10 cellular contexts compared by ENCODE assay signal in genomic region chr1:150259217-150259616, GRCh38. TPM values are rescaled to one million over a fixed set of nuclear protein-coding genes. Genes with fewer than 3 reads are reported as not detected.
DNase-seq lines count a peak whose midpoint lies in the region; FAIRE-seq and TF ChIP-seq lines count a peak whose summit lies in the region.
"Had no signal": no experiment of that assay in that cellular context is flagged by ENCODE, and none has a peak within 500 bp of the region (broad histone marks: within the 10 kb centered on the region; RNA-seq: fewer than 3 reads in every experiment).

No MANE protein-coding gene starts in this region.

- H3K36me3 Mint-ChIP-seq in H9 (ENCODE audit: insufficient read depth in 1 of 3, low read depth in 3 of 3), result peaks cover 18 to 35% (median 30%) of the 10 kb centered on the region in 3 experiments
- H3K36me3 Mint-ChIP-seq in neural crest cell (ENCODE audit: low read depth), result no peaks in the 10 kb centered on the region
- no peaks in the 10 kb centered on the region for H3K36me3 Mint-ChIP-seq in activated naive CD8-positive, alpha-beta T cell treated with anti-CD3 and anti-CD28 coated beads for 36 hours
- H3K36me3 Mint-ChIP-seq: activated naive CD4-positive, alpha-beta T cell treated with anti-CD3 and anti-CD28 coated beads, Interleukin-2, amount 50 U/mL, for 72 hours had no signal

- H3K56ac ChIP-seq in H9 (ENCODE audit: insufficient read length, low read depth, low read length), result no peak overlapping the region

- H3K9ac ChIP-seq in H9 (ENCODE audit: extremely low read depth, insufficient read length, low read length), result peak overlapping the region; percentile 63

- H3K27me3 ChIP-seq in H9 (ENCODE audit: insufficient read depth, low read length), result no peaks in the 10 kb centered on the region
- no peaks in the 10 kb centered on the region for H3K27me3 ChIP-seq in esophagus muscularis mucosa
- no peaks in the 10 kb centered on the region for H3K27me3 ChIP-seq in brain microvascular endothelial cell (replicated peaks)
- H3K27me3 ChIP-seq in small intestine (ENCODE audit: control insufficient read depth in 2 of 2, insufficient read depth in 2 of 2, low read length in 2 of 2), result no peaks in the 10 kb centered on the region
- H3K27me3 ChIP-seq: BE2C had no signal

- H3K4me3 Mint-ChIP-seq in H9 (peak overlapping the region; percentile 80 to 93), neural crest cell (peak overlapping the region; percentile 92)
- no peak overlapping the region for H3K4me3 Mint-ChIP-seq in activated naive CD8-positive, alpha-beta T cell treated with anti-CD3 and anti-CD28 coated beads for 36 hours

- no peaks in the 10 kb centered on the region; the same call in 1 of the 2 replicates for H3K79me2 ChIP-seq in H9 (ENCODE audit: insufficient read depth, low read length)

- no peaks in the 10 kb centered on the region for H4K20me1 ChIP-seq in H9 (ENCODE audit: control insufficient read depth, insufficient read depth, insufficient read length)

- H3K4ac ChIP-seq in H9 (ENCODE audit: low read depth, low read length), result no peak overlapping the region

- no peak overlapping the region for H3T11ph ChIP-seq in H9 (ENCODE audit: low read length)

- H3K9me3 ChIP-seq in H9 (ENCODE audit: control insufficient read depth, low read depth, low read length) (no peaks in the 10 kb centered on the region), esophagus muscularis mucosa (no peaks in the 10 kb centered on the region), small intestine (ENCODE audit: control insufficient read depth, low read depth) (no peaks in the 10 kb centered on the region)
- H3K9me3 ChIP-seq: BE2C, suprapubic skin had no signal

- no peak for FAIRE-seq in small intestine (lab: Jason Lieb, UNC)

- H3K4me1 Mint-ChIP-seq in H9 (peaks cover 48 to 55% of the 10 kb centered on the region in 2 experiments), neural crest cell (peaks cover 57% of the 10 kb centered on the region)
- peaks cover 12% of the 10 kb centered on the region for H3K4me1 Mint-ChIP-seq in activated naive CD8-positive, alpha-beta T cell treated with anti-CD3 and anti-CD28 coated beads for 36 hours

- no peaks in the 10 kb centered on the region; a peak in 1 of 5 replicates for H3K9me3 Mint-ChIP-seq in H9
- H3K9me3 Mint-ChIP-seq in neural crest cell, result no peaks in the 10 kb centered on the region
- H3K9me3 Mint-ChIP-seq in activated naive CD8-positive, alpha-beta T cell treated with anti-CD3 and anti-CD28 coated beads for 36 hours, result no peaks in the 10 kb centered on the region
- H3K9me3 Mint-ChIP-seq: activated naive CD4-positive, alpha-beta T cell treated with anti-CD3 and anti-CD28 coated beads, Interleukin-2, amount 50 U/mL, for 72 hours had no signal

- peaks cover 8% of the 10 kb centered on the region; the same call in 1 of the 2 replicates for H3K4me1 ChIP-seq in H9 (ENCODE audit: insufficient read depth, low read length)
- H3K4me1 ChIP-seq in esophagus muscularis mucosa, result peaks cover 13 to 54% (median 45%) of the 10 kb centered on the region in 4 donors
- no peaks in the 10 kb centered on the region for H3K4me1 ChIP-seq in small intestine (ENCODE audit: control insufficient read depth in 2 of 2, insufficient read depth in 1 of 2, low read depth in 1 of 2, low read length in 1 of 2)

- H3K27me3 Mint-ChIP-seq in H9 (ENCODE audit: low read depth) (no peaks in the 10 kb centered on the region), neural crest cell (ENCODE audit: low read depth) (no peaks in the 10 kb centered on the region)
- peaks cover 34% of the 10 kb centered on the region for H3K27me3 Mint-ChIP-seq in activated naive CD8-positive, alpha-beta T cell treated with anti-CD3 and anti-CD28 coated beads for 36 hours

- H3K79me1 ChIP-seq in H9 (ENCODE audit: insufficient read depth, low read depth, low read length, poor library complexity, severe bottlenecking), result no peaks in the 10 kb centered on the region

- DNase-seq in H9, result no peak
- DNase-seq in esophagus muscularis mucosa (ENCODE audit: extremely low spot score), result no peak
- DNase-seq in neural crest cell (ENCODE audit: low read depth, low spot score), result no peak
- DNase-seq in activated naive CD8-positive, alpha-beta T cell treated with anti-CD3 and anti-CD28 coated beads for 36 hours, result no peak
- no peak for DNase-seq in brain microvascular endothelial cell
- DNase-seq in small intestine, result no peak
- DNase-seq: activated CD4-positive, alpha-beta T cell treated with anti-CD3 and anti-CD28 coated beads, Interleukin-2, amount 50 U/mL, for 1 hour; BE2C had no signal

- H3K14ac ChIP-seq in H9 (ENCODE audit: insufficient read depth, low read length), result no peak overlapping the region

- no peak for TF ChIP-seq POLR2A in esophagus muscularis mucosa (IDR thresholded peaks at IDR 0.05; ENCODE audit: low read depth)

- H2AFZ ChIP-seq in H9 (ENCODE audit: low read length), result no peak overlapping the region

- H4K5ac ChIP-seq in H9 (ENCODE audit: insufficient read length, low read depth, low read length), result no peak overlapping the region

- H2BK20ac ChIP-seq in H9 (ENCODE audit: low read depth, low read length, poor library complexity, severe bottlenecking), result no peak overlapping the region

- no peak for TF ChIP-seq EP300 in esophagus muscularis mucosa (IDR thresholded peaks at IDR 0.05)

- in situ Hi-C loops in brain microvascular endothelial cell (cut with HindIII; ENCODE audit: low pct_ligation_motif_present, low sequenced_read_pairs), result no loop called here

- intact Hi-C loops in esophagus muscularis mucosa (cut with DNase I), result no loop called here

- H3K4me3 ChIP-seq in esophagus muscularis mucosa (no peak overlapping the region), brain microvascular endothelial cell (ENCODE audit: low read depth, low read length) (no peak overlapping the region), small intestine (ENCODE audit: low read depth in 1 of 2, low read length in 2 of 2) (no peak overlapping the region)

- no peak overlapping the region for H2BK12ac ChIP-seq in H9 (ENCODE audit: insufficient read length, low read depth, low read length)

- no CpG with 5 or more reads among the region's 4 CpGs for WGBS in H9 (ENCODE audit: extremely low coverage, insufficient read length, low lambda C conversion rate)
- 57% methylated on average over 4 of the region's 4 CpGs for WGBS in esophagus muscularis mucosa
- WGBS in small intestine, 3 donors, result 45 to 67% (median 51%) methylated on average over 4 of the region's 4 CpGs

- peak overlapping the region; percentile 79 for H3K4me2 ChIP-seq in H9 (ENCODE audit: insufficient read depth, insufficient read length, low read length)

- no peak overlapping the region for H2BK120ac ChIP-seq in H9 (ENCODE audit: low read depth, low read length, poor library complexity, severe bottlenecking)

- no peak overlapping the region for H4K91ac ChIP-seq in H9 (ENCODE audit: insufficient read length, low read depth, low read length)

- H3K27ac ChIP-seq in H9 (ENCODE audit: insufficient read length, low read depth, low read length) (peak overlapping the region; percentile 31), esophagus muscularis mucosa (replicated peaks in 1 of 4) (peak overlapping the region in 3 of 4 donors; percentile 80 to 85 (median 82)), brain microvascular endothelial cell (no peak overlapping the region), small intestine (ENCODE audit: low read depth in 1 of 2, low read length in 1 of 2) (no peak overlapping the region)

- H3K27ac Mint-ChIP-seq in H9 (peak overlapping the region; percentile 99 to 100 (median 99)), neural crest cell (ENCODE audit: unreplicated experiment) (peak overlapping the region; percentile 52)
- H3K27ac Mint-ChIP-seq in activated naive CD8-positive, alpha-beta T cell treated with anti-CD3 and anti-CD28 coated beads for 36 hours, result no peak overlapping the region
- H3K27ac Mint-ChIP-seq: activated naive CD4-positive, alpha-beta T cell treated with anti-CD3 and anti-CD28 coated beads, Interleukin-2, amount 50 U/mL, for 72 hours had no signal

- no peak overlapping the region for H2AK5ac ChIP-seq in H9 (ENCODE audit: insufficient read length, low read length)

- H2BK5ac ChIP-seq in H9 (ENCODE audit: insufficient read length, low read length), result peak overlapping the region; percentile 24

- H3K36me3 ChIP-seq in esophagus muscularis mucosa, result peaks cover 0 to 5% (median 4%) of the 10 kb centered on the region in 4 donors
- no peaks in the 10 kb centered on the region for H3K36me3 ChIP-seq in brain microvascular endothelial cell (replicated peaks)
- no peaks in the 10 kb centered on the region for H3K36me3 ChIP-seq in small intestine (ENCODE audit: control insufficient read depth in 2 of 2, insufficient read depth in 2 of 2, low read length in 2 of 2)
- H3K36me3 ChIP-seq: BE2C had no signal

- no peak for TF ChIP-seq CTCF in H9 (conservative IDR thresholded peaks at IDR 0.05)
- no peak for TF ChIP-seq CTCF in esophagus muscularis mucosa (IDR thresholded peaks at IDR 0.05)
- TF ChIP-seq CTCF in neural crest cell (conservative IDR thresholded peaks at IDR 0.05), result no peak
- TF ChIP-seq CTCF in brain microvascular endothelial cell (IDR thresholded peaks at IDR 0.05; ENCODE audit: low read depth, low read length, missing control alignments), result no peak

- H3K18ac ChIP-seq in H9 (ENCODE audit: insufficient read length, low read depth, low read length), result no peak overlapping the region

- peaks cover 41% of the 10 kb centered on the region for H3K23me2 ChIP-seq in H9 (ENCODE audit: insufficient read length, low read depth, low read length, poor library complexity, severe bottlenecking)

- H2BK15ac ChIP-seq in H9 (ENCODE audit: low read depth, low read length), result no peak overlapping the region

- no peak overlapping the region for H3K23ac ChIP-seq in H9 (ENCODE audit: insufficient read length, low read depth, low read length)

- no peak overlapping the region for H4K8ac ChIP-seq in H9 (replicated peaks; ENCODE audit: insufficient read length, low read depth, low read length)

RNA-seq across cellular contexts. Expression of gene CA14, which starts 1.6 kb away (rescaled TPM):
- total RNA-seq in H9 (2021), result 42.0 and 43.2 TPM in 2 replicates
- total RNA-seq in esophagus muscularis mucosa, result 1 to 10 TPM in 1 of 4 donors, under 1 TPM in 2, not detected in 1; 0.33 to 1.0 (median 0.42) TPM
- total RNA-seq in neural crest cell, result 28.9 and 31.9 TPM in 2 replicates
- total RNA-seq in activated naive CD8-positive, alpha-beta T cell treated with anti-CD3 and anti-CD28 coated beads for 36 hours, result not detected
- under 1 TPM in 1 of 3 donors, not detected in 2; 0.16 TPM for polyA plus RNA-seq in small intestine
- total RNA-seq: activated naive CD4-positive, alpha-beta T cell treated with anti-CD3 and anti-CD28 coated beads, Interleukin-2, amount 50 U/mL, for 72 hours had no signal

RNA-seq across cellular contexts. Expression of gene APH1A, which starts 9.6 kb away (rescaled TPM):
- 113 and 115 TPM in 2 replicates for total RNA-seq in H9 (2021)
- 10 to 100 TPM; 36.1 to 63.5 (median 49.7) TPM for total RNA-seq in esophagus muscularis mucosa
- total RNA-seq in neural crest cell, result 142 and 145 TPM in 2 replicates
- total RNA-seq in activated naive CD8-positive, alpha-beta T cell treated with anti-CD3 and anti-CD28 coated beads for 36 hours, result 100 to 1,000 TPM; 123 to 126 TPM
- 100 to 1,000 TPM in 1 of 3 donors, 10 to 100 TPM in 2; 89.2 to 206 (median 94.8) TPM for polyA plus RNA-seq in small intestine

RNA-seq across cellular contexts. Expression of gene C1orf54, which starts 13.4 kb away (rescaled TPM):
- 20.8 and 21.3 TPM in 2 replicates for total RNA-seq in H9 (2021)
- 10 to 100 TPM; 15.2 to 36.1 (median 18.0) TPM for total RNA-seq in esophagus muscularis mucosa
- 15.0 and 16.1 TPM in 2 replicates for total RNA-seq in neural crest cell
- total RNA-seq in activated naive CD8-positive, alpha-beta T cell treated with anti-CD3 and anti-CD28 coated beads for 36 hours, result under 1 TPM; 0.48 to 0.78 TPM
- 10 to 100 TPM in 1 of 3 donors, 1 to 10 TPM in 2; 3.8 to 10.3 (median 8.1) TPM for polyA plus RNA-seq in small intestine

RNA-seq across cellular contexts. Expression of gene CIART, which starts 23.1 kb away (rescaled TPM):
- total RNA-seq in H9 (2021), result 15.6 TPM in 2 replicates
- total RNA-seq in esophagus muscularis mucosa, result 10 to 100 TPM; 13.7 to 26.0 (median 14.2) TPM
- total RNA-seq in neural crest cell, result 3.7 and 5.0 TPM in 2 replicates
- total RNA-seq in activated naive CD8-positive, alpha-beta T cell treated with anti-CD3 and anti-CD28 coated beads for 36 hours, result 1 to 10 TPM; 4.9 to 5.2 TPM
- 10 to 100 TPM in 1 of 3 donors, 1 to 10 TPM in 2; 4.4 to 14.6 (median 6.7) TPM for polyA plus RNA-seq in small intestine

RNA-seq across cellular contexts. Expression of gene ANP32E, which starts 23.3 kb away (rescaled TPM):
- total RNA-seq in H9 (2021) (103 and 106 TPM in 2 replicates), esophagus muscularis mucosa (10 to 100 TPM; 15.6 to 20.3 (median 18.6) TPM), neural crest cell (110 and 114 TPM in 2 replicates)
- 100 to 1,000 TPM; 176 to 191 TPM for total RNA-seq in activated naive CD8-positive, alpha-beta T cell treated with anti-CD3 and anti-CD28 coated beads for 36 hours
- polyA plus RNA-seq in small intestine, result 10 to 100 TPM; 13.2 to 45.1 (median 16.1) TPM

Comparison
In these comparisons a context has a peak if more than half of its experiments do, and no peak if none do; other contexts are left out.
1. H3K27ac ChIP-seq: peak in H9 (single experiment) and esophagus muscularis mucosa (3 of 4); none in brain microvascular endothelial cell (single experiment) and small intestine (0 of 2).
2. RNA of gene CA14, which starts 1.6 kb away (total RNA-seq): 42.0 to 43.2 TPM in H9 and 28.9 to 31.9 TPM in neural crest cell; 0.33 to 1.0 TPM in esophagus muscularis mucosa and not detected in activated naive CD8-positive, alpha-beta T cell treated with anti-CD3 and anti-CD28 coated beads for 36 hours; every median in the first group is over 10 times any median in the second.